Comparison of ENCODE assay signal across 15 cellular contexts in the genomic region with DNA sequence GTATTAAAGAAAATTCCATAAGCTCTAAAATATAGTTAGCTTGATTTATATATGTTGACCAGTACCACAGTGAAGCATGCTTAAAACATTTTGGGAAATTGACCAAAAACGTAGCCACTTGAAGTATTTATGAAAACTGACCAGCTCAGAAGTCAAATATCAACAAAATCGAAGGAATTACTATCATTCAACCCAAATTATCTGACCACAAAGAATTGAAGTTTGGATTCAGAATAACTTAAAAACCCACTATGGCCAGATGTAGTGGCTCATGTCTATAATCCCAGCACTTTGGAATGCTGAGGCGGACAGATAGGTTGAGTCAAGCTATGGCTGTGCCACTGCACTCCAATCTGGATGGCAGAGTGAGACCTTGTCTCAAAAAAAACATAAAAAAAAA. TPM values are rescaled to one million over a fixed set of nuclear protein-coding genes. Genes with fewer than 3 reads are reported as not detected.
DNase-seq lines count a peak whose midpoint lies in the region; ATAC-seq and TF ChIP-seq lines count a peak whose summit lies in the region.
"Had no signal": no experiment of that assay in that cellular context is flagged by ENCODE, and none has a peak within 500 bp of the region (broad histone marks: within the 10 kb centered on the region; RNA-seq: fewer than 3 reads in every experiment).

No MANE protein-coding gene starts in this region.

- H3K79me2 ChIP-seq in fibroblast of lung (ENCODE audit: control insufficient read depth, insufficient read depth, low read length), result no peaks in the 10 kb centered on the region

- no peaks in the 10 kb centered on the region for H3K4me1 ChIP-seq in fibroblast of lung (ENCODE audit: control insufficient read depth, extremely low read depth, insufficient read depth, low read length)
- H3K4me1 ChIP-seq: A549 had no signal

- H3K27me3 ChIP-seq in fibroblast of lung (ENCODE audit: control insufficient read depth, insufficient read depth, low read length), result no peaks in the 10 kb centered on the region

- no peaks in the 10 kb centered on the region for H3K36me3 ChIP-seq in fibroblast of lung (ENCODE audit: control insufficient read depth, insufficient read depth, low read length)

- no peak overlapping the region for H3K4me2 ChIP-seq in fibroblast of lung (ENCODE audit: extremely low read depth, insufficient read depth, low read length)
- H3K4me2 ChIP-seq: A549, GM23338 had no signal

- no peaks in the 10 kb centered on the region for H4K20me1 ChIP-seq in fibroblast of lung (ENCODE audit: control insufficient read depth, extremely low read depth, insufficient read depth, low read length)

- ATAC-seq in GM19324 (IDR thresholded peaks at IDR 0.05; ENCODE audit: low FRiP score, unreplicated experiment), result no peak
- ATAC-seq: A549, GM23338 had no signal

- no peaks in the 10 kb centered on the region for H3K9me3 ChIP-seq in fibroblast of lung (ENCODE audit: control insufficient read depth, insufficient read depth, low read depth, low read length)
- H3K9me3 ChIP-seq: A549 had no signal

- H3K27ac ChIP-seq in fibroblast of lung (ENCODE audit: insufficient read depth, low read length), result no peak overlapping the region
- H3K27ac ChIP-seq: A549 had no signal

- H3K9ac ChIP-seq in fibroblast of lung (ENCODE audit: insufficient read depth, low read length), result no peak overlapping the region

- no peak overlapping the region for H3K4me3 ChIP-seq in fibroblast of lung (replicated peaks in 1 of 4; ENCODE audit: control extremely low read depth in 1 of 4, insufficient read depth in 1 of 4, low read depth in 3 of 4, low read length in 4 of 4)
- H3K4me3 ChIP-seq: A549, GM23338 had no signal

- peak; percentile 45 for DNase-seq in AG08396 (ENCODE audit: low spot score)
- DNase-seq in HS-27A (ENCODE audit: low read depth), result peak; percentile 26
- DNase-seq in fibroblast of lung (ENCODE audit: low read depth in 2 of 2), result peak; percentile 65 to 88
- peak; percentile 9 for DNase-seq in non-pigmented ciliary epithelial cell (ENCODE audit: low read depth)
- no peak for DNase-seq in HT-29 (ENCODE audit: low spot score)
- no peak for DNase-seq in SK-N-DZ (ENCODE audit: low spot score)
- DNase-seq: C1 segment of cervical spinal cord; Calu3; CD4-positive, alpha-beta T cell; DMS 273 treated with DMSO at 0.1 percent for 48 hours; H7; KBM-7 had no signal

- TF ChIP-seq CTCF in fibroblast of lung (conservative IDR thresholded peaks at IDR 0.05 in 1 of 2, IDR thresholded peaks at IDR 0.05 in 1 of 2; ENCODE audit: low read depth in 1 of 2, low read length in 2 of 2), result no peak

- H2AFZ ChIP-seq in fibroblast of lung (ENCODE audit: low read length), result no peak overlapping the region
- H2AFZ ChIP-seq: GM23338 had no signal

RNA-seq across cellular contexts. Expression of a gene that starts 31.9 kb away (rescaled TPM):
- total RNA-seq in fibroblast of lung, result 22.1 and 37.7 TPM in 2 replicates
- polyA plus RNA-seq in fibroblast of lung, result 21.3 and 21.7 TPM in 2 replicates
- 17.8 and 18.9 TPM in 2 replicates for polyA plus RNA-seq in fibroblast of lung (2012)
- polyA minus RNA-seq in fibroblast of lung (ENCODE audit: low replicate concordance), result 2.8 and 4.5 TPM in 2 replicates
- 28.2 and 33.1 TPM in 2 replicates for total RNA-seq in HT-29 (2014; rRNA removed; shearing (Covaris generic))
- polyA plus RNA-seq in SK-N-DZ (2014; cell fraction: cytosol; rRNA removed), result 36.0 and 48.6 TPM in 2 replicates
- polyA plus RNA-seq in SK-N-DZ (2014; cell fraction: nucleus; rRNA removed), result 51.3 and 60.7 TPM in 2 replicates

RNA-seq across cellular contexts. Expression of a gene that starts 32.0 kb away (rescaled TPM):
- total RNA-seq in fibroblast of lung, result 3.3 and 3.5 TPM in 2 replicates
- 5.3 and 7.3 TPM in 2 replicates for polyA plus RNA-seq in fibroblast of lung
- polyA plus RNA-seq in fibroblast of lung (2012), result 4.8 and 7.1 TPM in 2 replicates
- polyA minus RNA-seq in fibroblast of lung (ENCODE audit: low replicate concordance), result 1.4 and 1.5 TPM in 2 replicates
- 2.3 and 3.7 TPM in 2 replicates for total RNA-seq in HT-29 (2014; rRNA removed; shearing (Covaris generic))
- 8.3 and 8.8 TPM in 2 replicates for polyA plus RNA-seq in SK-N-DZ (2014; cell fraction: cytosol; rRNA removed)
- 4.3 and 5.7 TPM in 2 replicates for polyA plus RNA-seq in SK-N-DZ (2014; cell fraction: nucleus; rRNA removed)

Comparison
In these comparisons a context has a peak if more than half of its experiments do, and no peak if none do; other contexts are left out.
1. DNase-seq: peak in AG08396 (single experiment), HS-27A (single experiment), fibroblast of lung (2 of 2) and non-pigmented ciliary epithelial cell (single experiment); none in HT-29 (single experiment) and SK-N-DZ (single experiment).